Comparison of ENCODE assay signal across 12 cellular contexts in the genomic region with DNA sequence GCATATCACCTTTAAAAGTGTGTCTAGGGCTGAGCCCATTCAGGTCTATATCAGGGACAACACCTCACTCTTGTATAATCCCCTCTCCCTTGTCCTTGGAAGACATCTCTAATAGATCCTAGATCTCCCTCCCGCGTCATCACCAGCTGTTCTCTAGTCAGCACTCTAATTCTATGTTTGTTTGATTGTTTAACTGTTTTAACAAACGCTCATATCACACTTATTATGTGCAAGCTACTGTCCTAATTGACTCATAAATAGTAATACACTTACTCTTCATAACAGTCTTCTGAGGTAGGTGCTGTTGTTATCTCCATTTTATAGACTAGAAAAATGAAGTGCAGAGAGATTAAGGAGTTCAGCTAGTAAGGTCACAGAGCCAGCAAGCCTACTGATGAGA. TPM values are rescaled to one million over a fixed set of nuclear protein-coding genes. Genes with fewer than 3 reads are reported as not detected.
DNase-seq lines count a peak whose midpoint lies in the region; ATAC-seq and TF ChIP-seq lines count a peak whose summit lies in the region.
"Had no signal": no experiment of that assay in that cellular context is flagged by ENCODE, and none has a peak within 500 bp of the region (broad histone marks: within the 10 kb centered on the region; RNA-seq: fewer than 3 reads in every experiment).

No MANE protein-coding gene starts in this region.

- H3K27me3 Mint-ChIP-seq in activated T-cell treated with anti-CD3 and anti-CD28 coated beads, Interleukin-2, amount 50 U/mL, for 4 hours (ENCODE audit: low read depth): no peaks in the 10 kb centered on the region
- no peaks in the 10 kb centered on the region for H3K27me3 Mint-ChIP-seq in stimulated activated naive CD8-positive, alpha-beta T cell treated with anti-CD3 and anti-CD28 coated beads, Interleukin-15, amount 100 ng/mL, for 72 hours
- H3K27me3 Mint-ChIP-seq: activated B cell treated with CpG ODN at 0.5 μM for 24 hours had no signal

- DNase-seq in activated T-cell treated with anti-CD3 and anti-CD28 coated beads, Interleukin-2, amount 50 U/mL, for 4 hours: no peak
- no peak for DNase-seq in activated T-cell treated with anti-CD3 and anti-CD28 coated beads, Interleukin-2, amount 50 U/mL, for 1 hour
- no peak for DNase-seq in RWPE2 (ENCODE audit: low spot score)
- no peak for DNase-seq in stimulated activated naive CD8-positive, alpha-beta T cell treated with anti-CD3 and anti-CD28 coated beads, Interleukin-15, amount 100 ng/mL, for 72 hours
- DNase-seq in anterior cingulate cortex (lab: John Stamatoyannopoulos, UW): no peak
- DNase-seq in NCI-H2029 treated with DMSO at 0.1 percent for 48 hours (lab: John Stamatoyannopoulos, UW): no peak
- DNase-seq in effector CD8-positive, alpha-beta T cell (lab: John Stamatoyannopoulos, UW): no peak
- DNase-seq: NCI-H774 had no signal

- no peaks in the 10 kb centered on the region for H3K9me3 Mint-ChIP-seq in activated T-cell treated with anti-CD3 and anti-CD28 coated beads, Interleukin-2, amount 50 U/mL, for 4 hours
- no peaks in the 10 kb centered on the region for H3K9me3 Mint-ChIP-seq in stimulated activated naive CD8-positive, alpha-beta T cell treated with anti-CD3 and anti-CD28 coated beads, Interleukin-15, amount 100 ng/mL, for 72 hours
- H3K9me3 Mint-ChIP-seq: activated B cell treated with CpG ODN at 0.5 μM for 24 hours had no signal

- H3K4me1 Mint-ChIP-seq in activated T-cell treated with anti-CD3 and anti-CD28 coated beads, Interleukin-2, amount 50 U/mL, for 4 hours (ENCODE audit: low read depth): peaks cover 43% of the 10 kb centered on the region
- H3K4me1 Mint-ChIP-seq in stimulated activated naive CD8-positive, alpha-beta T cell treated with anti-CD3 and anti-CD28 coated beads, Interleukin-15, amount 100 ng/mL, for 72 hours: peaks cover 63% of the 10 kb centered on the region

- H3K4me3 ChIP-seq in RWPE2 (ENCODE audit: severe bottlenecking): no peak overlapping the region
- H3K4me3 ChIP-seq: breast epithelium, transverse colon had no signal

- H3K36me3 Mint-ChIP-seq in activated T-cell treated with anti-CD3 and anti-CD28 coated beads, Interleukin-2, amount 50 U/mL, for 4 hours (ENCODE audit: insufficient read depth): peaks cover 13% of the 10 kb centered on the region

- no peak for TF ChIP-seq CTCF in RWPE2 (IDR thresholded peaks at IDR 0.05; ENCODE audit: poor library complexity, severe bottlenecking)

- peaks cover 7% of the 10 kb centered on the region for H3K4me1 ChIP-seq in RWPE2 (ENCODE audit: insufficient read depth, poor library complexity, severe bottlenecking)
- H3K4me1 ChIP-seq: breast epithelium had no signal

- H3K9me3 ChIP-seq in RWPE2 (ENCODE audit: severe bottlenecking): no peaks in the 10 kb centered on the region
- H3K9me3 ChIP-seq: breast epithelium, transverse colon had no signal

- H3K4me3 Mint-ChIP-seq in activated T-cell treated with anti-CD3 and anti-CD28 coated beads, Interleukin-2, amount 50 U/mL, for 4 hours: peak overlapping the region; percentile 9
- peak overlapping the region; percentile 68 to 71 for H3K4me3 Mint-ChIP-seq in stimulated activated naive CD8-positive, alpha-beta T cell treated with anti-CD3 and anti-CD28 coated beads, Interleukin-15, amount 100 ng/mL, for 72 hours

- no peak overlapping the region for H3K27ac ChIP-seq in RWPE2 (ENCODE audit: poor library complexity, severe bottlenecking)
- H3K27ac ChIP-seq: breast epithelium had no signal

- H3K27ac Mint-ChIP-seq in stimulated activated naive CD8-positive, alpha-beta T cell treated with anti-CD3 and anti-CD28 coated beads, Interleukin-15, amount 100 ng/mL, for 72 hours: peak overlapping the region; percentile 37 to 90
- H3K27ac Mint-ChIP-seq: activated B cell treated with CpG ODN at 0.5 μM for 24 hours had no signal

- no peaks in the 10 kb centered on the region for H3K36me3 ChIP-seq in RWPE2 (ENCODE audit: low read depth)
- H3K36me3 ChIP-seq: breast epithelium, transverse colon had no signal

- peak in 1 of 2 donors; percentile 14 for ATAC-seq in activated T-cell treated with anti-CD3 and anti-CD28 coated beads, Interleukin-2, amount 50 U/mL, for 4 hours
- ATAC-seq in HG02763 (IDR thresholded peaks at IDR 0.05; ENCODE audit: unreplicated experiment) (peak; percentile 27), RWPE2 (ENCODE audit: low read depth) (0 out of 3 replicates have a peak, but pooled peaks have one; percentile 13)
- ATAC-seq in stimulated activated naive CD8-positive, alpha-beta T cell treated with anti-CD3 and anti-CD28 coated beads, Interleukin-15, amount 100 ng/mL, for 72 hours: peak; percentile 72

- H3K27me3 ChIP-seq in RWPE2 (ENCODE audit: insufficient read depth, poor library complexity, severe bottlenecking): no peaks in the 10 kb centered on the region
- H3K27me3 ChIP-seq: breast epithelium, transverse colon had no signal

RNA-seq across cellular contexts. Expression of gene ERMN, which starts 1.6 kb away (rescaled TPM):
- total RNA-seq in activated T-cell treated with anti-CD3 and anti-CD28 coated beads, Interleukin-2, amount 50 U/mL, for 4 hours: 1 to 10 TPM in 1 of 3 donors, under 1 TPM in 2; 0.63 to 1.3 (median 0.81) TPM
